8 cellular contexts compared by ENCODE assay signal in the genomic region with DNA sequence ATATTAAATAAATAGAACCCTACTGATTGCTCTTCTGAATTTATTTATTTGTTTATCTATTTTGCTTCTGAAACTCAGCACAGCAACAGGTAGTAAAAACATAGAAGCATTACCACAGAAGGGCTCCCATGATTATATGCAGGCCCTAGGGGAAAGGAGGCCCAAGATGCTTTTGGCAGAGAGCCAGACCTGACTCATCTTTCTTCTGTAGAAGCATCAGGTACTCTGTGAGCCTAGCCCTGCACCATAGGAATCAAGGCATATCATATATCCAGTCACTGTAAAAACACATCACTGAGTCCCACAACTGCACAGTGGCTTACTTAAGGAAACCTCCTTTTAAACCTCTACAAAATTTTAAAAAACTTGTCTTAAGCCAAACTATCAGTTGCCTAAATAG. TPM values are rescaled to one million over a fixed set of nuclear protein-coding genes. Genes with fewer than 3 reads are reported as not detected.
DNase-seq lines count a peak whose midpoint lies in the region; TF ChIP-seq lines count a peak whose summit lies in the region.

No MANE protein-coding gene starts in this region.

- no peak for TF ChIP-seq CTCF in mesothelial cell of epicardium (IDR thresholded peaks at IDR 0.05; ENCODE audit: unreplicated experiment)
- TF ChIP-seq CTCF in prostate gland (IDR thresholded peaks at IDR 0.05): no peak

- no peaks in the 10 kb centered on the region for H3K9me3 Mint-ChIP-seq in activated naive CD8-positive, alpha-beta T cell (ENCODE audit: low read depth)
- no peaks in the 10 kb centered on the region for H3K9me3 Mint-ChIP-seq in mesothelial cell of epicardium

- intact Hi-C loops in prostate gland (cut with DNase I): no loop called here

- H3K4me1 Mint-ChIP-seq in activated naive CD8-positive, alpha-beta T cell (ENCODE audit: low read depth): peaks cover 17% of the 10 kb centered on the region
- H3K4me1 Mint-ChIP-seq in mesothelial cell of epicardium: peaks cover 19% of the 10 kb centered on the region

- H3K36me3 ChIP-seq in prostate gland: no peaks in the 10 kb centered on the region

- no peaks in the 10 kb centered on the region for H3K27me3 ChIP-seq in prostate gland (replicated peaks; ENCODE audit: insufficient read depth)

- peaks cover 30% of the 10 kb centered on the region for H3K27me3 Mint-ChIP-seq in activated naive CD8-positive, alpha-beta T cell
- peaks cover 54% of the 10 kb centered on the region for H3K27me3 Mint-ChIP-seq in mesothelial cell of epicardium (ENCODE audit: low read depth)

- no peak overlapping the region for H3K4me3 ChIP-seq in prostate gland

- no peaks in the 10 kb centered on the region for H3K9me3 ChIP-seq in prostate gland

- no peak for TF ChIP-seq POLR2A in prostate gland (IDR thresholded peaks at IDR 0.05)

- DNase-seq in NCI-H1694 (lab: John Stamatoyannopoulos, UW): peak; percentile 27
- no peak for DNase-seq in NCI-H1694 treated with DMSO at 0.1 percent for 48 hours (lab: John Stamatoyannopoulos, UW)
- peak; percentile 77 for DNase-seq in NCI-H1105 treated with DMSO at 0.1 percent for 48 hours (lab: John Stamatoyannopoulos, UW)
- peak; percentile 48 for DNase-seq in mesothelial cell of epicardium (ENCODE audit: low spot score in 2 of 2, unreplicated experiment in 2 of 2)
- no peak for DNase-seq in prostate gland (ENCODE audit: low spot score)
- DNase-seq in inferior parietal cortex (ENCODE audit: extremely low spot score): no peak
- DNase-seq in CD1c-positive myeloid dendritic cell (ENCODE audit: extremely low spot score): no peak

- no peaks in the 10 kb centered on the region for H3K36me3 Mint-ChIP-seq in activated naive CD8-positive, alpha-beta T cell
- no peaks in the 10 kb centered on the region for H3K36me3 Mint-ChIP-seq in mesothelial cell of epicardium

- H3K27ac Mint-ChIP-seq in activated naive CD8-positive, alpha-beta T cell: no peak overlapping the region
- no peak overlapping the region for H3K27ac Mint-ChIP-seq in mesothelial cell of epicardium

- H3K4me1 ChIP-seq in prostate gland (replicated peaks): no peaks in the 10 kb centered on the region

- H3K27ac ChIP-seq in prostate gland: no peak overlapping the region

- peak overlapping the region; percentile 13 for H3K4me3 Mint-ChIP-seq in activated naive CD8-positive, alpha-beta T cell
- H3K4me3 Mint-ChIP-seq in mesothelial cell of epicardium: no peak overlapping the region

RNA-seq across cellular contexts. Expression of gene SCN9A, which starts 1.8 kb away (rescaled TPM):
- total RNA-seq in mesothelial cell of epicardium (1.5 to 2.5 TPM (median 1.7 TPM) in 3 replicates), prostate gland (10 to 100 TPM in 1 of 2 donors, under 1 TPM in 1; 0.46 to 44.1 TPM)

Comparison
In these comparisons a context has a peak if more than half of its experiments do, and no peak if none do; other contexts are left out.
1. DNase-seq: peak in NCI-H1694 (single experiment), NCI-H1105 treated with DMSO at 0.1 percent for 48 hours (single experiment) and mesothelial cell of epicardium (2 of 2); none in NCI-H1694 treated with DMSO at 0.1 percent for 48 hours (single experiment), prostate gland (single experiment), inferior parietal cortex (single experiment) and CD1c-positive myeloid dendritic cell (single experiment).